In genomic region chr6:30060982-30061765, GRCh38 we compare ENCODE assay signal across 8 cellular contexts. TPM values are rescaled to one million over a fixed set of nuclear protein-coding genes. Genes with fewer than 3 reads are reported as not detected.
DNase-seq lines count a peak whose midpoint lies in the region; ATAC-seq, FAIRE-seq and TF ChIP-seq lines count a peak whose summit lies in the region.

A gene with protein sequence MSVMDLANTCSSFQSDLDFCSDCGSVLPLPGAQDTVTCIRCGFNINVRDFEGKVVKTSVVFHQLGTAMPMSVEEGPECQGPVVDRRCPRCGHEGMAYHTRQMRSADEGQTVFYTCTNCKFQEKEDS (plus strand): TSS chr6:30061265. CDS start chr6:30061525, 260 bp downstream.

- H3K36me3 ChIP-seq in psoas muscle (ENCODE audit: insufficient read depth in 1 of 2, low read depth in 1 of 2): peaks cover 6 to 58% of the 10 kb centered on the region in 2 donors

- DNase-seq in GM13977 (ENCODE audit: low spot score) (peak; percentile 87), NCI-H187 treated with DMSO at 0.1 percent for 48 hours (lab: John Stamatoyannopoulos, UW) (peak; percentile 78), anterior cingulate cortex (lab: John Stamatoyannopoulos, UW) (peak; percentile 42 to 96 (median 87)), left ventricle myocardium superior (peak; percentile 93), psoas muscle (peak; percentile 92 to 95), urothelium cell line (ENCODE audit: low spot score) (peak; percentile 96)

- H3K27me3 ChIP-seq in psoas muscle (ENCODE audit: insufficient read depth in 3 of 3, low read length in 2 of 3): no peaks in the 10 kb centered on the region

- intact Hi-C loops in T-helper 2 cell treated with Interferon-gamma antibody and Interleukin-4, amounts not matched to agents 100 ng/mL and 5 ng/mL, for 36 hours (cut with micrococcal nuclease): loop anchor here (1.0 to 10.0 kb wide), 6 partner anchors 86 to 656 kb away; partner anchors contain the start of genes HLA-A and MDC1
- intact Hi-C loops in left ventricle myocardium superior (cut with micrococcal nuclease): no loop called here
- intact Hi-C loops in psoas muscle (cut with DNase I): no loop called here

- peak within 1 kb of the TSS; percentile 94 for H3K4me3 ChIP-seq in psoas muscle

- TF ChIP-seq CTCF in GM13977 (IDR thresholded peaks at IDR 0.05; ENCODE audit: extremely low read depth, insufficient read depth, missing control alignments): no peak
- TF ChIP-seq CTCF in psoas muscle (IDR thresholded peaks at IDR 0.05): no peak

- 0 to 1% (median 0%) methylated on average over 50 of the region's 50 CpGs for WGBS in psoas muscle, 3 donors

- H3K9me3 ChIP-seq in psoas muscle: no peaks in the 10 kb centered on the region

- H3K27ac ChIP-seq in psoas muscle: peak within 1 kb of the TSS; percentile 87

- peak; percentile 95 for ATAC-seq in HG02885 (IDR thresholded peaks at IDR 0.05; ENCODE audit: poor library complexity, unreplicated experiment)
- peak; percentile 99 for ATAC-seq in left ventricle myocardium superior
- ATAC-seq in psoas muscle: peak; percentile 98 to 99 (median 99)

- in situ Hi-C loops in GM13977 (cut with MboI; ENCODE audit: low pct_unique_long_range_greater_than_20kb, low sequenced_read_pairs, unreplicated experiment): no loop called here

- peaks cover 39% of the 10 kb centered on the region for H3K4me1 ChIP-seq in psoas muscle

- no peak for FAIRE-seq in urothelium cell line (lab: Jason Lieb, UNC)

RNA-seq across cellular contexts. Expression of the gene that starts here (rescaled TPM):
- 69.6 and 72.2 TPM in 2 replicates for total RNA-seq in T-helper 2 cell treated with Interferon-gamma antibody and Interleukin-4, amounts not matched to agents 100 ng/mL and 5 ng/mL, for 36 hours
- total RNA-seq in left ventricle myocardium superior (16.1 TPM), psoas muscle (10 to 100 TPM; 15.4 to 25.9 (median 20.2) TPM)
- polyA plus RNA-seq in psoas muscle: 10 to 100 TPM; 23.7 to 32.9 (median 32.4) TPM

Comparison
In these comparisons a context has a peak if more than half of its experiments do, and no peak if none do; other contexts are left out.
1. Peak in every context shown above with its lines: DNase-seq, ATAC-seq, H3K4me3 ChIP-seq and H3K27ac ChIP-seq.